Comparison of ENCODE assay signal across 8 cellular contexts in genomic region chr20:58980711-58981563, GRCh38. TPM values are rescaled to one million over a fixed set of nuclear protein-coding genes. Genes with fewer than 3 reads are reported as not detected.
A peak's percentile ranks its signal among the peaks of the same experiment; 100 is the strongest.
DNase-seq lines count a peak whose midpoint lies in the region; TF ChIP-seq lines count a peak whose summit lies in the region.

A gene with protein sequence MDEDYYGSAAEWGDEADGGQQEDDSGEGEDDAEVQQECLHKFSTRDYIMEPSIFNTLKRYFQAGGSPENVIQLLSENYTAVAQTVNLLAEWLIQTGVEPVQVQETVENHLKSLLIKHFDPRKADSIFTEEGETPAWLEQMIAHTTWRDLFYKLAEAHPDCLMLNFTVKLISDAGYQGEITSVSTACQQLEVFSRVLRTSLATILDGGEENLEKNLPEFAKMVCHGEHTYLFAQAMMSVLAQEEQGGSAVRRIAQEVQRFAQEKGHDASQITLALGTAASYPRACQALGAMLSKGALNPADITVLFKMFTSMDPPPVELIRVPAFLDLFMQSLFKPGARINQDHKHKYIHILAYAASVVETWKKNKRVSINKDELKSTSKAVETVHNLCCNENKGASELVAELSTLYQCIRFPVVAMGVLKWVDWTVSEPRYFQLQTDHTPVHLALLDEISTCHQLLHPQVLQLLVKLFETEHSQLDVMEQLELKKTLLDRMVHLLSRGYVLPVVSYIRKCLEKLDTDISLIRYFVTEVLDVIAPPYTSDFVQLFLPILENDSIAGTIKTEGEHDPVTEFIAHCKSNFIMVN (plus strand): TSS chr20:58981256. CDS start chr20:58981310, 54 bp downstream.

- peak within 1 kb of the TSS; percentile 87 for H3K4me3 ChIP-seq in MM.1S (ENCODE audit: low read length)

- peak within 1 kb of the TSS; percentile 52 for H3K56ac ChIP-seq in H9 (ENCODE audit: insufficient read length, low read depth, low read length)

- H4K5ac ChIP-seq in H9 (ENCODE audit: insufficient read length, low read depth, low read length), result no peak within 1 kb of the TSS

- H2AK5ac ChIP-seq in H9 (ENCODE audit: insufficient read length, low read length), result no peak within 1 kb of the TSS

- H3K79me2 ChIP-seq in H9 (ENCODE audit: insufficient read depth, low read length) (peaks cover 10% of the 10 kb centered on the region; the same call in 1 of the 2 replicates), MM.1S (ENCODE audit: low read length) (peaks cover 45% of the 10 kb centered on the region)

- H3K9ac ChIP-seq in H9 (ENCODE audit: extremely low read depth, insufficient read length, low read length) (peak within 1 kb of the TSS; percentile 94), MM.1S (ENCODE audit: low read length) (peak within 1 kb of the TSS; percentile 73)

- H2BK15ac ChIP-seq in H9 (ENCODE audit: low read depth, low read length), result peak within 1 kb of the TSS; percentile 65; the same call in 1 of the 2 replicates

- intact Hi-C loops in activated naive CD4-positive, alpha-beta T cell treated with anti-CD3 and anti-CD28 coated beads for 36 hours (cut with micrococcal nuclease), result loop anchor here (1.0 to 5.0 kb wide), 7 partner anchors 24 to 329 kb away; partner anchors contain the start of genes ATP5F1E, PRELID3B and STX16

- H2BK5ac ChIP-seq in H9 (ENCODE audit: insufficient read length, low read length), result peak within 1 kb of the TSS; percentile 61

- H3K4me2 ChIP-seq in H9 (ENCODE audit: insufficient read depth, insufficient read length, low read length), result peak within 1 kb of the TSS; percentile 99
- peak within 1 kb of the TSS; percentile 71 for H3K4me2 ChIP-seq in MM.1S (ENCODE audit: low read depth, low read length)

- no peaks in the 10 kb centered on the region; a peak in 2 of 5 replicates for H3K9me3 Mint-ChIP-seq in H9
- peaks cover 6% of the 10 kb centered on the region for H3K9me3 Mint-ChIP-seq in activated naive CD4-positive, alpha-beta T cell treated with anti-CD3 and anti-CD28 coated beads for 36 hours

- no peaks in the 10 kb centered on the region for H3K9me2 ChIP-seq in MM.1S (replicated peaks; ENCODE audit: insufficient read depth, low read length)

- H3K14ac ChIP-seq in H9 (ENCODE audit: insufficient read depth, low read length), result peak within 1 kb of the TSS; percentile 92

- peaks cover 6% of the 10 kb centered on the region for H3K23me2 ChIP-seq in H9 (ENCODE audit: insufficient read length, low read depth, low read length, poor library complexity, severe bottlenecking)

- peaks cover 30 to 32% of the 10 kb centered on the region in 2 experiments for H3K4me1 Mint-ChIP-seq in H9
- peaks cover 33% of the 10 kb centered on the region for H3K4me1 Mint-ChIP-seq in activated naive CD4-positive, alpha-beta T cell treated with anti-CD3 and anti-CD28 coated beads for 36 hours (ENCODE audit: low read depth)

- peaks cover 12% of the 10 kb centered on the region for H3K27me3 Mint-ChIP-seq in H9 (ENCODE audit: low read depth)
- H3K27me3 Mint-ChIP-seq in activated naive CD4-positive, alpha-beta T cell treated with anti-CD3 and anti-CD28 coated beads for 36 hours (ENCODE audit: low read depth), result no peaks in the 10 kb centered on the region

- H4K20me1 ChIP-seq in H9 (ENCODE audit: control insufficient read depth, insufficient read depth, insufficient read length) (no peaks in the 10 kb centered on the region), MM.1S (ENCODE audit: insufficient read depth, low read length) (no peaks in the 10 kb centered on the region)

- H3T11ph ChIP-seq in H9 (ENCODE audit: low read length), result peak within 1 kb of the TSS; percentile 22

- H3K4ac ChIP-seq in H9 (ENCODE audit: low read depth, low read length), result no peak within 1 kb of the TSS; the same call in 1 of the 2 replicates

- H4K8ac ChIP-seq in H9 (replicated peaks; ENCODE audit: insufficient read length, low read depth, low read length), result no peak within 1 kb of the TSS

- CTCF ChIA-PET in activated naive CD4-positive, alpha-beta T cell treated with anti-CD3 and anti-CD28 coated beads for 36 hours (lab: Charles Lee), result interaction anchor here (0.6 to 1.1 kb wide), 3 partner anchors 21 to 88 kb away, joined by 4 to 6 read pairs (median 4); no protein-coding TSS in a partner anchor

- H3K4me3 Mint-ChIP-seq in H9, result peak within 1 kb of the TSS; percentile 84 to 91
- peak within 1 kb of the TSS; percentile 91 for H3K4me3 Mint-ChIP-seq in activated naive CD4-positive, alpha-beta T cell treated with anti-CD3 and anti-CD28 coated beads for 36 hours

- no peak within 1 kb of the TSS for H2BK20ac ChIP-seq in H9 (ENCODE audit: low read depth, low read length, poor library complexity, severe bottlenecking)

- H2AFZ ChIP-seq in H9 (ENCODE audit: low read length) (peak within 1 kb of the TSS; percentile 57), MM.1S (ENCODE audit: low read length) (peak within 1 kb of the TSS; percentile 74)

- no peaks in the 10 kb centered on the region for H3F3A ChIP-seq in MM.1S (ENCODE audit: insufficient read depth, low read length)

- H3K79me1 ChIP-seq in H9 (ENCODE audit: insufficient read depth, low read depth, low read length, poor library complexity, severe bottlenecking), result peaks cover 4% of the 10 kb centered on the region

- peak within 1 kb of the TSS; percentile 2 for H2BK120ac ChIP-seq in H9 (ENCODE audit: low read depth, low read length, poor library complexity, severe bottlenecking)

- peak within 1 kb of the TSS; percentile 27 for H3K27ac ChIP-seq in H9 (ENCODE audit: insufficient read length, low read depth, low read length)
- H3K27ac ChIP-seq in MM.1S (ENCODE audit: low read length), result no peak within 1 kb of the TSS; the same call in 1 of the 2 replicates
- H3K27ac ChIP-seq in substantia nigra (ENCODE audit: low read depth, low read length, poor library complexity, severe bottlenecking), result peak within 1 kb of the TSS; percentile 68

- peak within 1 kb of the TSS; percentile 71 for H3K18ac ChIP-seq in H9 (ENCODE audit: insufficient read length, low read depth, low read length)

- no peaks in the 10 kb centered on the region for H3K36me3 ChIP-seq in MM.1S (replicated peaks; ENCODE audit: insufficient read depth, low read length)

- H3K36me3 Mint-ChIP-seq in H9 (ENCODE audit: insufficient read depth in 1 of 3, low read depth in 3 of 3), result peaks cover 0 to 11% (median 10%) of the 10 kb centered on the region in 3 experiments; a peak in 6 of 7 replicates
- H3K36me3 Mint-ChIP-seq in activated naive CD4-positive, alpha-beta T cell treated with anti-CD3 and anti-CD28 coated beads for 36 hours (ENCODE audit: low read depth), result peaks cover 8% of the 10 kb centered on the region

- H3K4me1 ChIP-seq in H9 (ENCODE audit: insufficient read depth, low read length) (peaks cover 4% of the 10 kb centered on the region; the same call in 1 of the 2 replicates), MM.1S (ENCODE audit: low read length) (peaks cover 7% of the 10 kb centered on the region; the same call in 1 of the 2 replicates)

- H3K27me3 ChIP-seq in H9 (ENCODE audit: insufficient read depth, low read length) (no peaks in the 10 kb centered on the region), MM.1S (replicated peaks; ENCODE audit: insufficient read depth, low read length) (no peaks in the 10 kb centered on the region)

- H3K23ac ChIP-seq in H9 (ENCODE audit: insufficient read length, low read depth, low read length), result no peak within 1 kb of the TSS

- H4K91ac ChIP-seq in H9 (ENCODE audit: insufficient read length, low read depth, low read length), result no peak within 1 kb of the TSS

- peak within 1 kb of the TSS; percentile 73 to 94 (median 81); a peak in 4 of 7 replicates for H3K27ac Mint-ChIP-seq in H9
- peak within 1 kb of the TSS; percentile 79 for H3K27ac Mint-ChIP-seq in activated naive CD4-positive, alpha-beta T cell treated with anti-CD3 and anti-CD28 coated beads for 36 hours

- no peak within 1 kb of the TSS for H2BK12ac ChIP-seq in H9 (ENCODE audit: insufficient read length, low read depth, low read length)

- DNase-seq in ELR (ENCODE audit: low read depth) (peak; percentile 89), H9 (peak; percentile 93), MM.1S (peak; percentile 84), SK-N-DZ (ENCODE audit: low spot score) (peak; percentile 91), germinal center (ENCODE audit: low spot score) (peak; percentile 99), non-pigmented ciliary epithelial cell (ENCODE audit: low read depth) (peak; percentile 9), substantia nigra (lab: John Stamatoyannopoulos, UW) (peak in 48 of 49 donors; percentile 9 to 90 (median 70))
- peak; percentile 87 for DNase-seq in activated naive CD4-positive, alpha-beta T cell treated with anti-CD3 and anti-CD28 coated beads for 36 hours

- WGBS in H9 (ENCODE audit: extremely low coverage, insufficient read length, low lambda C conversion rate), result no CpG with 5 or more reads among the region's 102 CpGs

- TF ChIP-seq CTCF in H9 (conservative IDR thresholded peaks at IDR 0.05) (no peak), MM.1S (IDR thresholded peaks at IDR 0.05; ENCODE audit: low read length) (no peak)

- H3K9me3 ChIP-seq in H9 (ENCODE audit: control insufficient read depth, low read depth, low read length), result no peaks in the 10 kb centered on the region
- H3K9me3 ChIP-seq in MM.1S (replicated peaks; ENCODE audit: insufficient read depth, low read length), result no peaks in the 10 kb centered on the region

RNA-seq across cellular contexts. Expression of the gene that starts here (rescaled TPM):
- 53.5 and 57.8 TPM in 2 replicates for total RNA-seq in H9 (2021)
- 88.1 and 93.3 TPM in 2 replicates for polyA plus RNA-seq in SK-N-DZ (2014; cell fraction: cytosol; rRNA removed)
- 237 and 372 TPM in 2 replicates for polyA plus RNA-seq in SK-N-DZ (2014; cell fraction: nucleus; rRNA removed)
- total RNA-seq in activated naive CD4-positive, alpha-beta T cell treated with anti-CD3 and anti-CD28 coated beads for 36 hours, result 100 to 1,000 TPM; 102 to 103 TPM

Comparison
In these comparisons a context has a peak if more than half of its experiments do, and no peak if none do; other contexts are left out.
1. DNase-seq: peak in every context shown above with its lines; median percentile 99 in germinal center; 93 in H9; 91 in SK-N-DZ; 89 in ELR; 87 in activated naive CD4-positive, alpha-beta T cell treated with anti-CD3 and anti-CD28 coated beads for 36 hours; 84 in MM.1S; 70 in substantia nigra; 9 in non-pigmented ciliary epithelial cell.